ENCODE assay signal across 9 cellular contexts in the genomic region with DNA sequence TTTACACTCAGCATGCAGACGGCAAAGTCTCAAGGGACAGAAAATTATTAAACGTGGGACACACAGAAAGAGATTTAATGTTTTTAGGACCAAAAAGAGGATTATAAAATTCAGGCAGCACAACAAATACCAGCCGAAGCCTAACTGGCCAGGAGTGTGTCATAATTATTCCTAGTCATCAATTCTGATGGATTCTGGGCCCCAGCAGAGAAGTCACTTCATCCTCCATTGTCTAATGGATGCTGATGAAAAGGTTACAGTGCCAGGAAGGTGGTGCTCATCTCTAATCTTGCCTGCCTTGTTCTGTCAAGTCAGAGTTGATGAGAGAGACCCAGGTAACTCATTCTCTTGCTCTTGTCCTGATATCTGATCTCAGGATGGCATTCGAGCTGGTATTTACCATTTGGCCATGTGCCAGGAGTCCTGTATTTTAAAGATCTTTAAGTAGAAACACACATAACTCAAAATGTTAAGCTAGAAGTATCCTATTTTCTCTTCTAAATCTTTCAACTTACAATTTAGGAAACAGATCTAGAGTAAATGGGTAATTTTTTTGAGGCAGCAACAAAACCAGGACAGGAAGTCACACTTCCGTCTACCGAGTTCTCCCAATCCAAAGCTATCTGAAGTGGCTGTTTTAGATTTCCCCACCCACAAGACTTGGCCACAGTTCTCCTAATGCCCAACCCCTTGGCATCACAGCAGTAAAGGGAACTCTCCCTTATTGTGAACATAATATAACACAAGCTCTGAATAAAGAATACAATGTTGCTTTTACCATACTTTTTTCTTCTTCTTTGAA. TPM values are rescaled to one million over a fixed set of nuclear protein-coding genes. Genes with fewer than 3 reads are reported as not detected.
DNase-seq lines count a peak whose midpoint lies in the region; ATAC-seq, FAIRE-seq and TF ChIP-seq lines count a peak whose summit lies in the region.
"Had no signal": no experiment of that assay in that cellular context is flagged by ENCODE, and none has a peak within 500 bp of the region (broad histone marks: within the 10 kb centered on the region; RNA-seq: fewer than 3 reads in every experiment).

No MANE protein-coding gene starts in this region.

- H3K27ac Mint-ChIP-seq in CD8-positive, alpha-beta memory T cell: peak overlapping the region; percentile 31 to 94 (median 60)
- peak overlapping the region; percentile 19 for H3K27ac Mint-ChIP-seq in T-helper 1 cell treated with Interleukin-12 subunit alpha and Interleukin-12 subunit beta and Interleukin-4 antibody, amounts not matched to agents 30 μg/mL and 1 μg/mL, for 36 hours

- intact Hi-C loops in HepG2 (cut with micrococcal nuclease; ENCODE audit: unreplicated experiment): loop anchor here (5.0 kb wide), 1 partner anchor 63 kb away; no protein-coding TSS in a partner anchor

- no peak overlapping the region for H2AFZ ChIP-seq in HepG2 (ENCODE audit: low read length)

- no peaks in the 10 kb centered on the region for H3K27me3 Mint-ChIP-seq in CD8-positive, alpha-beta memory T cell
- no peaks in the 10 kb centered on the region for H3K27me3 Mint-ChIP-seq in T-helper 1 cell treated with Interleukin-12 subunit alpha and Interleukin-12 subunit beta and Interleukin-4 antibody, amounts not matched to agents 30 μg/mL and 1 μg/mL, for 36 hours (ENCODE audit: low read depth)

- peak overlapping the region in 4 of 7 donors; percentile 5 to 78 (median 32) for H3K4me3 Mint-ChIP-seq in CD8-positive, alpha-beta memory T cell
- H3K4me3 Mint-ChIP-seq in T-helper 1 cell treated with Interleukin-12 subunit alpha and Interleukin-12 subunit beta and Interleukin-4 antibody, amounts not matched to agents 30 μg/mL and 1 μg/mL, for 36 hours: no peak overlapping the region

- no peaks in the 10 kb centered on the region for H3K27me3 ChIP-seq in CD8-positive, alpha-beta memory T cell (ENCODE audit: insufficient read depth, low read length, poor library complexity, severe bottlenecking)
- H3K27me3 ChIP-seq in HepG2 (ENCODE audit: control insufficient read depth in 1 of 2, insufficient read depth in 2 of 2, low read length in 2 of 2): no peaks in the 10 kb centered on the region
- H3K27me3 ChIP-seq: body of pancreas had no signal

- no peak for TF ChIP-seq POLR2A in HepG2 (IDR thresholded peaks at IDR 0.05; ENCODE audit: insufficient read depth in 1 of 2, low read depth in 2 of 2, low read length in 2 of 2)

- DNase-seq in CD8-positive, alpha-beta memory T cell: peak in 3 of 5 donors; percentile 2 to 24 (median 16)
- DNase-seq in HepG2 (ENCODE audit: low spot score) (peak; percentile 40), iPS-NIHi7 (ENCODE audit: extremely low spot score) (no peak), COR-L47 (lab: John Stamatoyannopoulos, UW) (no peak)

- peak; percentile 49 for ATAC-seq in HG03066 (IDR thresholded peaks at IDR 0.05; ENCODE audit: low read depth, unreplicated experiment)
- ATAC-seq in HepG2: no peak
- no peak for ATAC-seq in esophagus mucosa
- ATAC-seq in GM18870 (IDR thresholded peaks at IDR 0.05; ENCODE audit: unreplicated experiment): no peak
- ATAC-seq: body of pancreas had no signal

- no peak overlapping the region for H3K4me3 ChIP-seq in CD8-positive, alpha-beta memory T cell (ENCODE audit: low read length)
- H3K4me3 ChIP-seq in HepG2 (replicated peaks in 1 of 3; ENCODE audit: insufficient read depth in 1 of 3, low read depth in 2 of 3, low read length in 3 of 3): no peak overlapping the region
- H3K4me3 ChIP-seq: body of pancreas had no signal

- H3K4me1 Mint-ChIP-seq in CD8-positive, alpha-beta memory T cell: peaks cover 50 to 61% (median 55%) of the 10 kb centered on the region in 3 donors
- peaks cover 26% of the 10 kb centered on the region for H3K4me1 Mint-ChIP-seq in T-helper 1 cell treated with Interleukin-12 subunit alpha and Interleukin-12 subunit beta and Interleukin-4 antibody, amounts not matched to agents 30 μg/mL and 1 μg/mL, for 36 hours (ENCODE audit: low read depth)

- no peaks in the 10 kb centered on the region for H3K36me3 Mint-ChIP-seq in CD8-positive, alpha-beta memory T cell
- no peaks in the 10 kb centered on the region for H3K36me3 Mint-ChIP-seq in T-helper 1 cell treated with Interleukin-12 subunit alpha and Interleukin-12 subunit beta and Interleukin-4 antibody, amounts not matched to agents 30 μg/mL and 1 μg/mL, for 36 hours (ENCODE audit: low read depth)

- no peaks in the 10 kb centered on the region for H3K36me3 ChIP-seq in CD8-positive, alpha-beta memory T cell (ENCODE audit: insufficient read depth, low read length)
- H3K36me3 ChIP-seq in HepG2 (replicated peaks in 1 of 2; ENCODE audit: control insufficient read depth in 1 of 2, insufficient read depth in 2 of 2, low read length in 2 of 2): no peaks in the 10 kb centered on the region

- no peak for TF ChIP-seq RAD21 in HepG2 (CRISPR knock-in tag; IDR thresholded peaks at IDR 0.05)

- H3K79me2 ChIP-seq in HepG2 (ENCODE audit: insufficient read depth, low read length): no peaks in the 10 kb centered on the region

- H3K9ac ChIP-seq in HepG2 (ENCODE audit: insufficient read depth, low read depth, low read length): no peak overlapping the region

- peaks cover 35% of the 10 kb centered on the region for H3K4me1 ChIP-seq in CD8-positive, alpha-beta memory T cell (ENCODE audit: insufficient read depth, low read length)
- peaks cover 63% of the 10 kb centered on the region for H3K4me1 ChIP-seq in HepG2 (ENCODE audit: insufficient read depth, low read length)
- H3K4me1 ChIP-seq: body of pancreas had no signal

- no peaks in the 10 kb centered on the region for H3K9me3 Mint-ChIP-seq in CD8-positive, alpha-beta memory T cell
- H3K9me3 Mint-ChIP-seq in T-helper 1 cell treated with Interleukin-12 subunit alpha and Interleukin-12 subunit beta and Interleukin-4 antibody, amounts not matched to agents 30 μg/mL and 1 μg/mL, for 36 hours: no peaks in the 10 kb centered on the region

- 81% methylated on average over 6 of the region's 6 CpGs for WGBS in HepG2 (ENCODE audit: low lambda C conversion rate)

- CTCF ChIA-PET in CD8-positive, alpha-beta memory T cell (lab: Charles Lee): interaction anchor here (1.3 to 1.5 kb wide), 2 partner anchors 14 to 27 kb away, joined by 3 to 4 read pairs; no protein-coding TSS in a partner anchor
- CTCF ChIA-PET in HepG2 (lab: Yijun Ruan, JAX; ENCODE audit: low intra/inter-chr PET ratio, low total read pairs): no interaction called here

- no peaks in the 10 kb centered on the region for H3K9me3 ChIP-seq in CD8-positive, alpha-beta memory T cell (ENCODE audit: low read length)
- H3K9me3 ChIP-seq in HepG2 (ENCODE audit: low read length): no peaks in the 10 kb centered on the region
- H3K9me3 ChIP-seq: body of pancreas had no signal

- no peak overlapping the region for H3K27ac ChIP-seq in CD8-positive, alpha-beta memory T cell (ENCODE audit: low read depth, low read length)
- H3K27ac ChIP-seq in HepG2 (ENCODE audit: extremely low read length, insufficient read depth, low read length): no peak overlapping the region

- no peak for TF ChIP-seq EP300 in HepG2 (IDR thresholded peaks at IDR 0.05; ENCODE audit: low read depth in 2 of 2, low read length in 2 of 2)
- TF ChIP-seq EP300 in HepG2 (CRISPR knock-in tag; IDR thresholded peaks at IDR 0.05; ENCODE audit: borderline replicate concordance): no peak

- POLR2A ChIA-PET in CD8-positive, alpha-beta memory T cell (lab: Charles Lee): interaction anchor here (0.6 kb wide), 1 partner anchor 43 kb away, joined by 3 read pairs; no protein-coding TSS in a partner anchor
- POLR2A ChIA-PET in HepG2 (lab: Yijun Ruan, JAX): no interaction called here

- in situ Hi-C loops in HepG2 (cut with HindIII; ENCODE audit: extremely low pct_ligation_motif_present, low pct_unique_long_range_greater_than_20kb): no loop called here

- no peak for TF ChIP-seq CTCF in HepG2 (CRISPR knock-in tag; IDR thresholded peaks at IDR 0.05)

- no peaks in the 10 kb centered on the region for H4K20me1 ChIP-seq in HepG2 (ENCODE audit: insufficient read depth, low read length)

- no peak for FAIRE-seq in HepG2 (lab: Jason Lieb, UNC)

- BruUV-seq in HepG2 (replicated peaks; lab: Mats Ljungman, UMichigan): no TSS peak

- no peak overlapping the region for H3K4me2 ChIP-seq in HepG2 (ENCODE audit: low read depth, low read length)

RNA-seq across cellular contexts. Expression of a gene that starts 50.0 kb away (rescaled TPM):
- total RNA-seq in CD8-positive, alpha-beta memory T cell: 10 to 100 TPM; 19.6 to 20.6 TPM
- polyA plus RNA-seq in CD8-positive, alpha-beta memory T cell: 0.89 TPM
- total RNA-seq in HepG2 (2016; rRNA removed; fragmentation: Illumina TruSeq; extraction: Trizol) (15.0 and 18.3 TPM in 2 replicates), esophagus mucosa (4.9 TPM)
- total RNA-seq in HepG2 (2016; cell fraction: cytosol; rRNA removed; fragmentation: Illumina TruSeq; extraction: Trizol; ENCODE audit: low read depth): 2.8 TPM in 2 replicates
- 13.6 and 18.6 TPM in 2 replicates for total RNA-seq in HepG2 (2016; cell fraction: insoluble cytoplasmic fraction; rRNA removed; fragmentation: Illumina TruSeq; extraction: Trizol)
- total RNA-seq in HepG2 (2016; cell fraction: membrane; rRNA removed; fragmentation: Illumina TruSeq; extraction: Trizol): 6.8 and 7.5 TPM in 2 replicates
- 40.6 and 48.3 TPM in 2 replicates for total RNA-seq in HepG2 (2016; cell fraction: nucleus; rRNA removed; fragmentation: Illumina TruSeq; extraction: Trizol)
- polyA plus RNA-seq in HepG2 (2011; rRNA removed): 8.6 and 10.5 TPM in 2 replicates
- polyA plus RNA-seq in HepG2 (2011; cell fraction: cytosol; rRNA removed): 2.9 and 3.7 TPM in 2 replicates
- 17.9 and 26.3 TPM in 2 replicates for polyA plus RNA-seq in HepG2 (2011; cell fraction: nucleus; rRNA removed)
- 10.9 and 11.5 TPM in 2 replicates for polyA plus RNA-seq in HepG2 (2012)
- 1.3 and 1.5 TPM in 2 replicates for polyA plus RNA-seq in HepG2 (2016; cell fraction: cytosol; fragmentation: Illumina TruSeq; extraction: Trizol; ENCODE audit: low read depth)
- 10.9 and 12.5 TPM in 2 replicates for polyA plus RNA-seq in HepG2 (2016; cell fraction: insoluble cytoplasmic fraction; fragmentation: Illumina TruSeq; extraction: Trizol; ENCODE audit: low read depth)
- 3.6 and 4.2 TPM in 2 replicates for polyA plus RNA-seq in HepG2 (2016; cell fraction: membrane; fragmentation: Illumina TruSeq; extraction: Trizol; ENCODE audit: low read depth)
- 102 and 108 TPM in 2 replicates for polyA plus RNA-seq in HepG2 (2016; cell fraction: nucleus; fragmentation: Illumina TruSeq; extraction: Trizol; ENCODE audit: insufficient read depth, low read depth)
- polyA minus RNA-seq in HepG2 (2011; rRNA and poly(A)+ RNA removed; ENCODE audit: low replicate concordance): 2.9 and 4.0 TPM in 2 replicates
- 2.2 and 3.1 TPM in 2 replicates for polyA minus RNA-seq in HepG2 (2011; cell fraction: cytosol; rRNA and poly(A)+ RNA removed)
- polyA minus RNA-seq in HepG2 (2011; cell fraction: nucleus; rRNA and poly(A)+ RNA removed): 37.0 and 37.2 TPM in 2 replicates

RNA-seq across cellular contexts. Expression of a gene that starts 50.1 kb away (rescaled TPM):
- total RNA-seq in CD8-positive, alpha-beta memory T cell: 10 to 100 TPM; 18.0 to 23.6 TPM
- 20.4 TPM for polyA plus RNA-seq in CD8-positive, alpha-beta memory T cell
- total RNA-seq in HepG2 (2016; rRNA removed; fragmentation: Illumina TruSeq; extraction: Trizol) (40.8 and 50.5 TPM in 2 replicates), esophagus mucosa (23.9 TPM)
- 5.8 and 6.4 TPM in 2 replicates for total RNA-seq in HepG2 (2016; cell fraction: cytosol; rRNA removed; fragmentation: Illumina TruSeq; extraction: Trizol; ENCODE audit: low read depth)
- total RNA-seq in HepG2 (2016; cell fraction: insoluble cytoplasmic fraction; rRNA removed; fragmentation: Illumina TruSeq; extraction: Trizol): 42.6 and 48.9 TPM in 2 replicates
- total RNA-seq in HepG2 (2016; cell fraction: membrane; rRNA removed; fragmentation: Illumina TruSeq; extraction: Trizol): 7.4 and 8.1 TPM in 2 replicates
- 38.5 and 40.8 TPM in 2 replicates for total RNA-seq in HepG2 (2016; cell fraction: nucleus; rRNA removed; fragmentation: Illumina TruSeq; extraction: Trizol)
- 23.8 and 30.9 TPM in 2 replicates for polyA plus RNA-seq in HepG2 (2011; rRNA removed)
- 11.9 and 12.0 TPM in 2 replicates for polyA plus RNA-seq in HepG2 (2011; cell fraction: cytosol; rRNA removed)
- 11.0 and 11.6 TPM in 2 replicates for polyA plus RNA-seq in HepG2 (2011; cell fraction: nucleus; rRNA removed)
- polyA plus RNA-seq in HepG2 (2012): 15.2 and 23.5 TPM in 2 replicates
- polyA plus RNA-seq in HepG2 (2016; cell fraction: cytosol; fragmentation: Illumina TruSeq; extraction: Trizol; ENCODE audit: low read depth): 2.8 and 3.7 TPM in 2 replicates
- polyA plus RNA-seq in HepG2 (2016; cell fraction: insoluble cytoplasmic fraction; fragmentation: Illumina TruSeq; extraction: Trizol; ENCODE audit: low read depth): 50.8 and 51.6 TPM in 2 replicates
- polyA plus RNA-seq in HepG2 (2016; cell fraction: membrane; fragmentation: Illumina TruSeq; extraction: Trizol; ENCODE audit: low read depth): 6.0 TPM in 2 replicates
- 46.8 and 53.0 TPM in 2 replicates for polyA plus RNA-seq in HepG2 (2016; cell fraction: nucleus; fragmentation: Illumina TruSeq; extraction: Trizol; ENCODE audit: insufficient read depth, low read depth)
- polyA minus RNA-seq in HepG2 (2011; rRNA and poly(A)+ RNA removed; ENCODE audit: low replicate concordance): 20.4 and 21.0 TPM in 2 replicates
- 17.1 and 20.5 TPM in 2 replicates for polyA minus RNA-seq in HepG2 (2011; cell fraction: cytosol; rRNA and poly(A)+ RNA removed)
- polyA minus RNA-seq in HepG2 (2011; cell fraction: nucleus; rRNA and poly(A)+ RNA removed): 55.8 and 64.9 TPM in 2 replicates

Comparison
In these comparisons a context has a peak if more than half of its experiments do, and no peak if none do; other contexts are left out.
1. DNase-seq: peak in CD8-positive, alpha-beta memory T cell (3 of 5) and HepG2 (single experiment); none in iPS-NIHi7 (single experiment) and COR-L47 (single experiment).